10 cellular contexts compared by ENCODE assay signal in genomic region chr9:101466863-101467262, GRCh38. TPM values are rescaled to one million over a fixed set of nuclear protein-coding genes. Genes with fewer than 3 reads are reported as not detected.
"Had no signal": no experiment of that assay in that cellular context is flagged by ENCODE, and none has a peak within 500 bp of the region (broad histone marks: within the 10 kb centered on the region; RNA-seq: fewer than 3 reads in every experiment).

No MANE protein-coding gene starts in this region.

- H3K4me3 ChIP-seq: GM23248, HAP-1 had no signal

- ATAC-seq: HCT116, HepG2 had no signal

- H2AFZ ChIP-seq: GM23248 had no signal

- H3K27ac ChIP-seq: GM23248, HL-60 had no signal

- H3K9me3 ChIP-seq: HAP-1 had no signal

- H3K9ac ChIP-seq: GM23248 had no signal

- DNase-seq: H7, HFFc6, KBM-7 had no signal

- H3K36me3 ChIP-seq: HAP-1 had no signal

- H3K4me1 ChIP-seq: HAP-1 had no signal

RNA-seq across cellular contexts. Expression of gene ALDOB, which starts 31.3 kb away (rescaled TPM):
- total RNA-seq: GM23248, H4, H7, HFFc6, HT1080 had no signal
